ENCODE assay signal across 8 cellular contexts in genomic region chr1:232628335-232629214, GRCh38. TPM values are rescaled to one million over a fixed set of nuclear protein-coding genes. Genes with fewer than 3 reads are reported as not detected.
DNase-seq lines count a peak whose midpoint lies in the region; ATAC-seq and TF ChIP-seq lines count a peak whose summit lies in the region.

No MANE protein-coding gene starts in this region.

- H3K27me3 Mint-ChIP-seq in activated naive CD8-positive, alpha-beta T cell: peaks cover 16% of the 10 kb centered on the region

- intact Hi-C loops in sciatic nerve (cut with DNase I): no loop called here

- peaks cover 0 to 36% of the 10 kb centered on the region in 2 donors for H3K4me1 ChIP-seq in right atrium auricular region

- peak overlapping the region; percentile 82 for H3K27ac Mint-ChIP-seq in activated naive CD8-positive, alpha-beta T cell

- no peaks in the 10 kb centered on the region for H3K9me3 ChIP-seq in right atrium auricular region

- H3K4me3 Mint-ChIP-seq in activated naive CD8-positive, alpha-beta T cell: peak overlapping the region; percentile 92

- no peaks in the 10 kb centered on the region for H3K36me3 Mint-ChIP-seq in activated naive CD8-positive, alpha-beta T cell

- H3K27me3 ChIP-seq in right atrium auricular region: no peaks in the 10 kb centered on the region

- ATAC-seq in sciatic nerve (peak; percentile 43), HG02642 (IDR thresholded peaks at IDR 0.05; ENCODE audit: poor library complexity, unreplicated experiment) (no peak)

- peaks cover 31% of the 10 kb centered on the region for H3K4me1 Mint-ChIP-seq in activated naive CD8-positive, alpha-beta T cell (ENCODE audit: low read depth)

- peak; percentile 27 to 60 for TF ChIP-seq CTCF in right atrium auricular region (IDR thresholded peaks at IDR 0.05)

- peak overlapping the region; percentile 90 to 95 for H3K4me3 ChIP-seq in right atrium auricular region

- no peaks in the 10 kb centered on the region for H3K9me3 Mint-ChIP-seq in activated naive CD8-positive, alpha-beta T cell (ENCODE audit: low read depth)

- DNase-seq in DMS79 (lab: John Stamatoyannopoulos, UW) (peak; percentile 10), M059J (ENCODE audit: low read depth) (peak; percentile 65), right atrium auricular region (ENCODE audit: low spot score) (no peak), sciatic nerve (ENCODE audit: low spot score) (no peak), NCI-H774 (lab: John Stamatoyannopoulos, UW) (no peak)
- DNase-seq in activated CD4-positive, CD25-positive, alpha-beta regulatory T cell (lab: John Stamatoyannopoulos, UW): no peak

- peak overlapping the region; percentile 78 to 94 for H3K27ac ChIP-seq in right atrium auricular region

- H3K36me3 ChIP-seq in right atrium auricular region: no peaks in the 10 kb centered on the region

RNA-seq across cellular contexts. Expression of gene SIPA1L2, which starts 1.4 kb away (rescaled TPM):
- total RNA-seq in M059J (2014; rRNA removed; shearing (Covaris generic)): 25.5 and 45.0 TPM in 2 replicates
- total RNA-seq in right atrium auricular region (100 to 1,000 TPM in 1 of 2 donors, 10 to 100 TPM in 1; 57.1 to 100 TPM), sciatic nerve (61.5 TPM)

Comparison
In these comparisons a context has a peak if more than half of its experiments do, and no peak if none do; other contexts are left out.
1. DNase-seq: peak in DMS79 (single experiment) and M059J (single experiment); none in right atrium auricular region (single experiment), sciatic nerve (single experiment), NCI-H774 (single experiment) and activated CD4-positive, CD25-positive, alpha-beta regulatory T cell (0 of 4).